ENCODE assay signal across 8 cellular contexts in genomic region chr1:160739098-160739511, GRCh38. TPM values are rescaled to one million over a fixed set of nuclear protein-coding genes. Genes with fewer than 3 reads are reported as not detected.
DNase-seq lines count a peak whose midpoint lies in the region; ATAC-seq and FAIRE-seq lines count a peak whose summit lies in the region.

SLAMF7 (plus strand) TSS chr1:160739247; CDS start chr1:160739302, 55 bp downstream.

- peak within 1 kb of the TSS in 5 of 7 donors; percentile 26 to 87 (median 70) for H3K27ac Mint-ChIP-seq in CD4-positive, alpha-beta memory T cell
- peak within 1 kb of the TSS; percentile 86 for H3K27ac Mint-ChIP-seq in activated CD8-positive, alpha-beta memory T cell treated with anti-CD3 and anti-CD28 coated beads, Interleukin-2, amount 10 ng/mL, durations not matched to agents 7 days and 5 days

- H3K9me3 ChIP-seq in CD4-positive, alpha-beta memory T cell (ENCODE audit: control insufficient read depth in 1 of 2, low read length in 2 of 2) = no peaks in the 10 kb centered on the region

- peak in 1 of 5 donors; percentile 53 for DNase-seq in CD4-positive, alpha-beta memory T cell
- DNase-seq in GM19239 (ENCODE audit: insufficient read length, low spot score) = no peak
- peak; percentile 81 for DNase-seq in activated CD8-positive, alpha-beta memory T cell treated with anti-CD3 and anti-CD28 coated beads, Interleukin-2, amount 10 ng/mL, durations not matched to agents 7 days and 5 days
- peak; percentile 57 for DNase-seq in stimulated activated naive CD8-positive, alpha-beta T cell treated with anti-CD3 and anti-CD28 coated beads, Interleukin-15, Interleukin-2, amounts not matched to agents 100 U/mL and 50 U/mL, for 24 hours
- no peak for DNase-seq in activated effector memory CD4-positive, alpha-beta T cell treated with anti-CD3 and anti-CD28 coated beads, Interleukin-2, amount 50 U/mL, for 16 hours
- no peak for DNase-seq in NCI-H748 treated with DMSO at 0.1 percent for 48 hours (lab: John Stamatoyannopoulos, UW)
- DNase-seq in islet precursor cell = no peak

- H3K36me3 Mint-ChIP-seq in CD4-positive, alpha-beta memory T cell = peaks cover 5 to 7% of the 10 kb centered on the region in 2 donors
- H3K36me3 Mint-ChIP-seq in activated CD8-positive, alpha-beta memory T cell treated with anti-CD3 and anti-CD28 coated beads, Interleukin-2, amount 10 ng/mL, durations not matched to agents 7 days and 5 days = peaks cover 55% of the 10 kb centered on the region

- peaks cover 0 to 27% (median 13%) of the 10 kb centered on the region in 8 donors for H3K9me3 Mint-ChIP-seq in CD4-positive, alpha-beta memory T cell
- peaks cover 17% of the 10 kb centered on the region for H3K9me3 Mint-ChIP-seq in activated CD8-positive, alpha-beta memory T cell treated with anti-CD3 and anti-CD28 coated beads, Interleukin-2, amount 10 ng/mL, durations not matched to agents 7 days and 5 days (ENCODE audit: low read depth)

- H3K4me3 ChIP-seq in CD4-positive, alpha-beta memory T cell (ENCODE audit: low read length in 2 of 2) = peak within 1 kb of the TSS in 1 of 2 donors; percentile 7

- H3K27ac ChIP-seq in CD4-positive, alpha-beta memory T cell (ENCODE audit: low read depth, low read length) = no peak within 1 kb of the TSS

- no peaks in the 10 kb centered on the region for H3K27me3 Mint-ChIP-seq in CD4-positive, alpha-beta memory T cell
- no peaks in the 10 kb centered on the region for H3K27me3 Mint-ChIP-seq in activated CD8-positive, alpha-beta memory T cell treated with anti-CD3 and anti-CD28 coated beads, Interleukin-2, amount 10 ng/mL, durations not matched to agents 7 days and 5 days

- no peaks in the 10 kb centered on the region for H3K27me3 ChIP-seq in CD4-positive, alpha-beta memory T cell (ENCODE audit: insufficient read depth, low read length)

- no peaks in the 10 kb centered on the region for H3K36me3 ChIP-seq in CD4-positive, alpha-beta memory T cell (ENCODE audit: insufficient read depth, low read length)

- H3K4me1 ChIP-seq in CD4-positive, alpha-beta memory T cell (ENCODE audit: insufficient read depth, low read length) = peaks cover 14% of the 10 kb centered on the region

- H3K4me3 Mint-ChIP-seq in CD4-positive, alpha-beta memory T cell = peak within 1 kb of the TSS in 7 of 8 donors; percentile 21 to 82 (median 74)
- peak within 1 kb of the TSS; percentile 82 for H3K4me3 Mint-ChIP-seq in activated CD8-positive, alpha-beta memory T cell treated with anti-CD3 and anti-CD28 coated beads, Interleukin-2, amount 10 ng/mL, durations not matched to agents 7 days and 5 days

- CTCF ChIA-PET in CD4-positive, alpha-beta memory T cell (lab: Charles Lee; ENCODE audit: partially characterized antibody) = interaction anchor here (0.9 to 1.5 kb wide), 4 partner anchors 29 to 97 kb away, joined by 3 to 7 read pairs (median 4); no protein-coding TSS in a partner anchor
- CTCF ChIA-PET in activated CD8-positive, alpha-beta memory T cell treated with anti-CD3 and anti-CD28 coated beads, Interleukin-2, amount 10 ng/mL, durations not matched to agents 7 days and 5 days (lab: Charles Lee) = interaction anchor here (1.1 to 8.3 kb wide), 14 partner anchors 9 to 98 kb away, joined by 3 to 95 read pairs (median 6); no protein-coding TSS in a partner anchor

- POLR2A ChIA-PET in CD4-positive, alpha-beta memory T cell (lab: Charles Lee; ENCODE audit: partially characterized antibody) = interaction anchor here (0.8 to 1.7 kb wide), 4 partner anchors 17 to 55 kb away, joined by 3 to 6 read pairs (median 3); partner anchors contain the start of gene CD48

- intact Hi-C loops in CD4-positive, alpha-beta memory T cell (cut with micrococcal nuclease) = no loop called here

- peaks cover 14 to 52% (median 32%) of the 10 kb centered on the region in 4 donors for H3K4me1 Mint-ChIP-seq in CD4-positive, alpha-beta memory T cell
- H3K4me1 Mint-ChIP-seq in activated CD8-positive, alpha-beta memory T cell treated with anti-CD3 and anti-CD28 coated beads, Interleukin-2, amount 10 ng/mL, durations not matched to agents 7 days and 5 days = peaks cover 67% of the 10 kb centered on the region

- peak; percentile 99 for FAIRE-seq in GM19239 (lab: Jason Lieb, UNC)

- peak; percentile 80 for ATAC-seq in HG03432 (IDR thresholded peaks at IDR 0.05; ENCODE audit: unreplicated experiment)
- peak; percentile 69 for ATAC-seq in activated CD8-positive, alpha-beta memory T cell treated with anti-CD3 and anti-CD28 coated beads, Interleukin-2, amount 10 ng/mL, durations not matched to agents 7 days and 5 days
- peak; percentile 76 for ATAC-seq in stimulated activated naive CD8-positive, alpha-beta T cell treated with anti-CD3 and anti-CD28 coated beads, Interleukin-15, Interleukin-2, amounts not matched to agents 100 U/mL and 50 U/mL, for 24 hours

RNA-seq across cellular contexts. Expression of gene SLAMF7, which starts in this region (rescaled TPM):
- total RNA-seq in CD4-positive, alpha-beta memory T cell = 1 to 10 TPM; 8.1 to 8.2 TPM
- polyA plus RNA-seq in CD4-positive, alpha-beta memory T cell = 1 to 10 TPM; 2.8 TPM
- total RNA-seq in activated CD8-positive, alpha-beta memory T cell treated with anti-CD3 and anti-CD28 coated beads, Interleukin-2, amount 10 ng/mL, durations not matched to agents 7 days and 5 days = 100 to 1,000 TPM; 107 to 126 TPM

Comparison
In these comparisons a context has a peak if more than half of its experiments do, and no peak if none do; other contexts are left out.
1. RNA of gene SLAMF7 (total RNA-seq): 107 to 126 TPM in activated CD8-positive, alpha-beta memory T cell treated with anti-CD3 and anti-CD28 coated beads, Interleukin-2, amount 10 ng/mL, durations not matched to agents 7 days and 5 days; 8.1 to 8.2 TPM in CD4-positive, alpha-beta memory T cell; every median in the first group is over 10 times any median in the second.
2. DNase-seq: peak in activated CD8-positive, alpha-beta memory T cell treated with anti-CD3 and anti-CD28 coated beads, Interleukin-2, amount 10 ng/mL, durations not matched to agents 7 days and 5 days (single experiment) and stimulated activated naive CD8-positive, alpha-beta T cell treated with anti-CD3 and anti-CD28 coated beads, Interleukin-15, Interleukin-2, amounts not matched to agents 100 U/mL and 50 U/mL, for 24 hours (single experiment); none in GM19239 (single experiment), activated effector memory CD4-positive, alpha-beta T cell treated with anti-CD3 and anti-CD28 coated beads, Interleukin-2, amount 50 U/mL, for 16 hours (single experiment), NCI-H748 treated with DMSO at 0.1 percent for 48 hours (single experiment) and islet precursor cell (single experiment).
3. Peak in every context shown above with its lines, with median percentiles within 50 percentile points of each other: ATAC-seq.